Comparison of ENCODE assay signal across 9 cellular contexts in the genomic region with DNA sequence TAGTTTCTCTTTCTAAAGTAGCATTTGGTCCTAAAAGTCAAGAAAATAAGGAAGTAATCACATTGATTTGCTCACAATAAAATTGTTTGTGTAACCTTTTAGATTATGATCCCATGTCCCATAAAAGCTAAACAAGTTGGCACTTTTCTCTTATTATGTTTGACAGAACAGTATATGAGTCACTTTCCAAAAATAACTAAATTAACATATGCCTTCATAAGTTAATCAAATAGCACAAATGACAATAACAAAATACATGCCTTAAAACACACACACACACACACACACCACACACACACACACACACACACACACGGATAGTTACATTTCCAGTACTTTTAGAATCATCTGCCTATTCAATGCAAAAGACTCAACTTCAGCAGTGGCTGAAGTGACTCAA. TPM values are rescaled to one million over a fixed set of nuclear protein-coding genes. Genes with fewer than 3 reads are reported as not detected.
A peak's percentile ranks its signal among the peaks of the same experiment; 100 is the strongest.
DNase-seq lines count a peak whose midpoint lies in the region; ATAC-seq and TF ChIP-seq lines count a peak whose summit lies in the region.
"Had no signal": no experiment of that assay in that cellular context is flagged by ENCODE, and none has a peak within 500 bp of the region (broad histone marks: within the 10 kb centered on the region; RNA-seq: fewer than 3 reads in every experiment).

No MANE protein-coding gene starts in this region.

- peaks cover 23% of the 10 kb centered on the region for H3K36me3 Mint-ChIP-seq in activated naive CD4-positive, alpha-beta T cell treated with anti-CD3 and anti-CD28 coated beads for 36 hours (ENCODE audit: low read depth)
- H3K36me3 Mint-ChIP-seq in activated CD4-positive, alpha-beta memory T cell treated with anti-CD3 and anti-CD28 coated beads for 36 hours: peaks cover 20% of the 10 kb centered on the region

- no peak for DNase-seq in activated naive CD4-positive, alpha-beta T cell treated with anti-CD3 and anti-CD28 coated beads for 36 hours
- no peak for DNase-seq in activated naive CD4-positive, alpha-beta T cell treated with Interleukin-2 at 50 U/mL for 16 hours
- DNase-seq in activated CD4-positive, alpha-beta memory T cell treated with anti-CD3 and anti-CD28 coated beads for 36 hours: no peak
- peak in 1 of 2 donors; percentile 39 for DNase-seq in foreskin fibroblast
- no peak for DNase-seq in suprapubic skin (ENCODE audit: low spot score in 2 of 2)
- no peak for DNase-seq in NCI-H345 (lab: John Stamatoyannopoulos, UW)

- TF ChIP-seq POLR2A in suprapubic skin (IDR thresholded peaks at IDR 0.05): no peak

- CTCF ChIA-PET in activated naive CD4-positive, alpha-beta T cell treated with anti-CD3 and anti-CD28 coated beads for 36 hours (lab: Charles Lee): interaction anchor here (1.2 kb wide), 1 partner anchor 10 kb away, joined by 3 read pairs; no protein-coding TSS in a partner anchor
- CTCF ChIA-PET in activated CD4-positive, alpha-beta memory T cell treated with anti-CD3 and anti-CD28 coated beads for 36 hours (lab: Charles Lee): no interaction called here

- no peaks in the 10 kb centered on the region for H3K27me3 Mint-ChIP-seq in activated naive CD4-positive, alpha-beta T cell treated with anti-CD3 and anti-CD28 coated beads for 36 hours (ENCODE audit: low read depth)
- H3K27me3 Mint-ChIP-seq in activated CD4-positive, alpha-beta memory T cell treated with anti-CD3 and anti-CD28 coated beads for 36 hours: no peaks in the 10 kb centered on the region

- no peak overlapping the region for H3K27ac Mint-ChIP-seq in activated naive CD4-positive, alpha-beta T cell treated with anti-CD3 and anti-CD28 coated beads for 36 hours
- H3K27ac Mint-ChIP-seq in activated CD4-positive, alpha-beta memory T cell treated with anti-CD3 and anti-CD28 coated beads for 36 hours: peak overlapping the region; percentile 4

- WGBS in suprapubic skin: 4% methylated on average over 1 of the region's 1 CpG

- H3K9me3 Mint-ChIP-seq in activated naive CD4-positive, alpha-beta T cell treated with anti-CD3 and anti-CD28 coated beads for 36 hours: no peaks in the 10 kb centered on the region
- H3K9me3 Mint-ChIP-seq in activated CD4-positive, alpha-beta memory T cell treated with anti-CD3 and anti-CD28 coated beads for 36 hours: no peaks in the 10 kb centered on the region

- no peaks in the 10 kb centered on the region for H3K9me3 ChIP-seq in suprapubic skin

- POLR2A ChIA-PET in activated CD4-positive, alpha-beta memory T cell treated with anti-CD3 and anti-CD28 coated beads for 36 hours (lab: Charles Lee): no interaction called here

- H3K36me3 ChIP-seq in suprapubic skin: peaks cover 14% of the 10 kb centered on the region

- H3K27ac ChIP-seq in suprapubic skin: no peak overlapping the region

- TF ChIP-seq CTCF in foreskin fibroblast (IDR thresholded peaks at IDR 0.05; ENCODE audit: low read depth, low read length) (no peak), suprapubic skin (IDR thresholded peaks at IDR 0.05) (no peak)

- H3K4me3 ChIP-seq in foreskin fibroblast (ENCODE audit: low read depth in 1 of 2, low read length in 2 of 2): peak overlapping the region; percentile 37 to 96
- peak overlapping the region; percentile 95 for H3K4me3 ChIP-seq in suprapubic skin
- H3K4me3 ChIP-seq: lung had no signal

- ATAC-seq in HG02884 (IDR thresholded peaks at IDR 0.05; ENCODE audit: unreplicated experiment) (no peak), GM18867 (IDR thresholded peaks at IDR 0.05; ENCODE audit: unreplicated experiment) (no peak)

- peak overlapping the region; percentile 56 for H3K4me3 Mint-ChIP-seq in activated naive CD4-positive, alpha-beta T cell treated with anti-CD3 and anti-CD28 coated beads for 36 hours
- H3K4me3 Mint-ChIP-seq in activated CD4-positive, alpha-beta memory T cell treated with anti-CD3 and anti-CD28 coated beads for 36 hours: peak overlapping the region; percentile 40

- H3K4me1 ChIP-seq in suprapubic skin: peaks cover 52% of the 10 kb centered on the region

- intact Hi-C loops in activated naive CD4-positive, alpha-beta T cell treated with anti-CD3 and anti-CD28 coated beads for 36 hours (cut with micrococcal nuclease): loop anchor here (10.0 kb wide), 2 partner anchors 362 to 838 kb away; a partner anchor contains a TSS
- intact Hi-C loops in activated CD4-positive, alpha-beta memory T cell treated with anti-CD3 and anti-CD28 coated beads for 36 hours (cut with micrococcal nuclease): loop anchor here (5.0 to 10.0 kb wide), 2 partner anchors 55 to 88 kb away; no protein-coding TSS in a partner anchor

- no peaks in the 10 kb centered on the region for H3K27me3 ChIP-seq in suprapubic skin

- no peak for TF ChIP-seq EP300 in suprapubic skin (IDR thresholded peaks at IDR 0.05)

- H3K4me1 Mint-ChIP-seq in activated naive CD4-positive, alpha-beta T cell treated with anti-CD3 and anti-CD28 coated beads for 36 hours (ENCODE audit: low read depth): peaks cover 51% of the 10 kb centered on the region
- peaks cover 56% of the 10 kb centered on the region for H3K4me1 Mint-ChIP-seq in activated CD4-positive, alpha-beta memory T cell treated with anti-CD3 and anti-CD28 coated beads for 36 hours (ENCODE audit: low read depth)

RNA-seq across cellular contexts. Expression of a gene that starts 2.8 kb away (rescaled TPM):
- total RNA-seq in activated naive CD4-positive, alpha-beta T cell treated with anti-CD3 and anti-CD28 coated beads for 36 hours: 10 to 100 TPM; 33.3 to 34.3 TPM
- total RNA-seq in activated CD4-positive, alpha-beta memory T cell treated with anti-CD3 and anti-CD28 coated beads for 36 hours: 10 to 100 TPM; 40.3 to 40.6 TPM
- 100 to 1,000 TPM in 1 of 4 donors, 10 to 100 TPM in 3; 58.8 to 129 (median 75.9) TPM for total RNA-seq in suprapubic skin
